9 cellular contexts compared by ENCODE assay signal in genomic region chr4:106314960-106315359, GRCh38. TPM values are rescaled to one million over a fixed set of nuclear protein-coding genes. Genes with fewer than 3 reads are reported as not detected.
DNase-seq lines count a peak whose midpoint lies in the region; ATAC-seq and TF ChIP-seq lines count a peak whose summit lies in the region.
"Had no signal": no experiment of that assay in that cellular context is flagged by ENCODE, and none has a peak within 500 bp of the region (broad histone marks: within the 10 kb centered on the region; RNA-seq: fewer than 3 reads in every experiment).

No MANE protein-coding gene starts in this region.

- no peak for DNase-seq in heart left ventricle
- no peak for DNase-seq in Right ventricle myocardium inferior (ENCODE audit: missing footprints)
- DNase-seq in astrocyte of the spinal cord (ENCODE audit: low read depth, low spot score), result no peak
- DNase-seq in lower lobe of right lung, result no peak
- DNase-seq in uterus, result no peak
- DNase-seq in mesenteric fat pad (ENCODE audit: low spot score), result no peak
- no peak for DNase-seq in LoVo (ENCODE audit: low spot score)
- no peak for DNase-seq in GM20000 (ENCODE audit: low spot score)

- TF ChIP-seq CTCF in heart left ventricle (IDR thresholded peaks at IDR 0.05) (no peak), astrocyte of the spinal cord (IDR thresholded peaks at IDR 0.05; ENCODE audit: low read depth, low read length) (no peak), lower lobe of right lung (IDR thresholded peaks at IDR 0.05) (no peak), uterus (IDR thresholded peaks at IDR 0.05) (no peak), GM20000 (IDR thresholded peaks at IDR 0.05; ENCODE audit: extremely low read depth, missing control alignments) (no peak)

- intact Hi-C loops in heart left ventricle (cut with DNase I) (no loop called here), Right ventricle myocardium inferior (cut with DNase I) (loop anchor here (5.0 kb wide), 1 partner anchor 52 kb away; the partner anchor contains the start of gene GIMD1), lower lobe of right lung (cut with DNase I) (no loop called here), uterus (cut with DNase I; ENCODE audit: low total_unique reads) (no loop called here)

- H3K36me3 ChIP-seq in heart left ventricle (no peaks in the 10 kb centered on the region), lower lobe of right lung (no peaks in the 10 kb centered on the region), uterus (no peaks in the 10 kb centered on the region)

- H3K27me3 ChIP-seq in heart left ventricle (no peaks in the 10 kb centered on the region), lower lobe of right lung (ENCODE audit: low read depth) (no peaks in the 10 kb centered on the region), uterus (no peaks in the 10 kb centered on the region)

- TF ChIP-seq POLR2A in heart left ventricle (IDR thresholded peaks at IDR 0.05) (no peak), uterus (IDR thresholded peaks at IDR 0.05) (no peak)

- WGBS in heart left ventricle, 4 donors, result 34 to 45% (median 39%) methylated on average over 6 of the region's 6 CpGs

- no peaks in the 10 kb centered on the region for H3K9me3 ChIP-seq in heart left ventricle
- H3K9me3 ChIP-seq in lower lobe of right lung, result no peaks in the 10 kb centered on the region
- no peaks in the 10 kb centered on the region for H3K9me3 ChIP-seq in uterus

- H3K27ac ChIP-seq in heart left ventricle (peak overlapping the region in 3 of 12 donors; percentile 93 to 98 (median 94)), lower lobe of right lung (peak overlapping the region; percentile 92), uterus (peak overlapping the region in 1 of 2 donors; percentile 91)

- H3K4me3 ChIP-seq in heart left ventricle (peak overlapping the region in 10 of 12 donors; percentile 58 to 95 (median 84)), astrocyte of the spinal cord (ENCODE audit: low read depth, low read length) (peak overlapping the region; percentile 79), lower lobe of right lung (peak overlapping the region; percentile 76), uterus (peak overlapping the region; percentile 77 to 90)

- H3K4me1 ChIP-seq in heart left ventricle (peaks cover 0 to 48% (median 30%) of the 10 kb centered on the region in 12 donors), lower lobe of right lung (peaks cover 44% of the 10 kb centered on the region), uterus (peaks cover 9 to 15% of the 10 kb centered on the region in 2 donors)

- in situ Hi-C loops in astrocyte of the spinal cord (cut with HindIII; ENCODE audit: low sequenced_read_pairs), result no loop called here

- no peak for ATAC-seq in heart left ventricle
- ATAC-seq in Right ventricle myocardium inferior, result no peak
- ATAC-seq in lower lobe of right lung, result no peak

RNA-seq across cellular contexts. Expression of gene TBCK, which starts 1.0 kb away (rescaled TPM):
- total RNA-seq in heart left ventricle, result 10 to 100 TPM; 10.8 to 27.1 (median 16.9) TPM
- polyA plus RNA-seq in heart left ventricle, result 1 to 10 TPM; 5.0 to 6.7 TPM
- total RNA-seq in Right ventricle myocardium inferior, result 19.8 TPM
- total RNA-seq in lower lobe of right lung, result 45.7 TPM
- 10 to 100 TPM; 37.4 to 97.1 (median 48.3) TPM for total RNA-seq in uterus
- 34.9 TPM for total RNA-seq in mesenteric fat pad

RNA-seq across cellular contexts. Expression of gene AIMP1, which starts 1.4 kb away (rescaled TPM):
- 10 to 100 TPM; 15.6 to 37.7 (median 35.6) TPM for total RNA-seq in heart left ventricle
- 10 to 100 TPM; 22.5 to 28.3 TPM for polyA plus RNA-seq in heart left ventricle
- total RNA-seq in Right ventricle myocardium inferior, result 34.9 TPM
- 40.7 TPM for total RNA-seq in lower lobe of right lung
- total RNA-seq in uterus, result 10 to 100 TPM; 15.1 to 42.4 (median 29.3) TPM
- 38.8 TPM for total RNA-seq in mesenteric fat pad

RNA-seq across cellular contexts. Expression of gene GIMD1, which starts 53.6 kb away (rescaled TPM):
- not detected for total RNA-seq in heart left ventricle
- polyA plus RNA-seq in heart left ventricle, result not detected
- not detected for total RNA-seq in Right ventricle myocardium inferior
- not detected for total RNA-seq in lower lobe of right lung
- total RNA-seq in uterus, result not detected
- total RNA-seq in mesenteric fat pad, result not detected
- total RNA-seq: T-helper 2 cell treated with Interferon-gamma antibody and Interleukin-4, amounts not matched to agents 100 ng/mL and 5 ng/mL, for 36 hours had no signal
